8 cellular contexts compared by ENCODE assay signal in the genomic region with DNA sequence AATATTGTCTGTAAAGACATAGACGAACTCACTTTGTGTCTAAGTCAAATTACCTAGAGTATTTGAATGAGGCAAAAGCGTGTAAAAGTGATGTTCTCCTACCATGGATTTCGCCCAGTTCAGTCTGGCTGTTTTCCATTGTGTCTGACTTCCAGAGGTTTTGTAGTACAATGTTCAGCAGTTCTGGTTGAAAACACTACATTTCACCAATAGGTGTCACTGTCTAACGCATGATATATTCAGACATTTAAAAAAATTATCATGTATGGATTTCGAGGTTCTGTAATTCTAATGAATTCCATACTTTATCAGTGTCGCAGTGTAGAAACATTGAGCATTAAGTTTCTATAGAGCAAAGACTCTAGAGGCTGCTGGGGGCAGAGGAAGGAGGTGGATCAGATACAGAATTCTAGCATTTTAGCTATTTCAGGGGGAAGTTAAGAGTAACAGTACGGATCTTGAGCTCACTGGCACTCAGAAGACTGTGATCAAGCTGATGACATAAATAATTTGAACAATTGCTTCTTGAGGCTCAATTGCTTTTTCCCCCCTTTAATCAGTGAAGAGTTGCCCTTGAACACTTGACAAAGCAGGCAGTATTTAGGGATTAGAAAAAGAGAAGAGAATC.
A peak's percentile ranks its signal among the peaks of the same experiment; 100 is the strongest.
DNase-seq lines count a peak whose midpoint lies in the region; ATAC-seq, FAIRE-seq and TF ChIP-seq lines count a peak whose summit lies in the region.

No MANE protein-coding gene starts in this region.

- H3K27ac ChIP-seq in upper lobe of right lung, result no peak overlapping the region
- no peak overlapping the region for H3K27ac ChIP-seq in effector memory CD4-positive, alpha-beta T cell (ENCODE audit: insufficient read depth, low read length, poor library complexity, severe bottlenecking)

- TF ChIP-seq CTCF in HFFc6 (IDR thresholded peaks at IDR 0.05) (peak; percentile 87), bronchial epithelial cell (IDR thresholded peaks at IDR 0.05; ENCODE audit: insufficient read depth, low read length, severe bottlenecking) (peak; percentile 40), upper lobe of right lung (IDR thresholded peaks at IDR 0.05) (peak; percentile 70)

- intact Hi-C loops in upper lobe of right lung (cut with DNase I), result no loop called here

- no peaks in the 10 kb centered on the region for H3K9me3 Mint-ChIP-seq in HFFc6

- H3K9me3 ChIP-seq in upper lobe of right lung, result no peaks in the 10 kb centered on the region
- H3K9me3 ChIP-seq in effector memory CD4-positive, alpha-beta T cell (ENCODE audit: control insufficient read depth, low read length), result no peaks in the 10 kb centered on the region

- H3K27ac Mint-ChIP-seq in HFFc6, result no peak overlapping the region

- H3K4me1 ChIP-seq in upper lobe of right lung, result no peaks in the 10 kb centered on the region
- H3K4me1 ChIP-seq in effector memory CD4-positive, alpha-beta T cell (ENCODE audit: control insufficient read depth, insufficient read depth, low read length, poor library complexity, severe bottlenecking), result no peaks in the 10 kb centered on the region

- H3K4me1 Mint-ChIP-seq in HFFc6 (ENCODE audit: low read depth), result peaks cover 6% of the 10 kb centered on the region

- no peak for FAIRE-seq in bronchial epithelial cell (lab: Jason Lieb, UNC)

- H3K4me3 ChIP-seq in bronchial epithelial cell (ENCODE audit: low read depth, low read length), result no peak overlapping the region
- no peak overlapping the region for H3K4me3 ChIP-seq in upper lobe of right lung
- H3K4me3 ChIP-seq in effector memory CD4-positive, alpha-beta T cell (ENCODE audit: insufficient read depth, low read depth, low read length, poor library complexity, severe bottlenecking), result no peak overlapping the region

- peak; percentile 82 for ATAC-seq in upper lobe of right lung

- H3K27me3 ChIP-seq in bronchial epithelial cell (ENCODE audit: control insufficient read depth, insufficient read depth, low read length) (no peaks in the 10 kb centered on the region), upper lobe of right lung (no peaks in the 10 kb centered on the region)
- H3K27me3 ChIP-seq in effector memory CD4-positive, alpha-beta T cell (replicated peaks; ENCODE audit: control insufficient read depth, insufficient read depth, low read length, poor library complexity, severe bottlenecking), result no peaks in the 10 kb centered on the region

- peaks cover 6% of the 10 kb centered on the region for H3K27me3 Mint-ChIP-seq in HFFc6 (ENCODE audit: insufficient read depth)

- DNase-seq in ELR (ENCODE audit: low read depth) (peak; percentile 64), HFFc6 (peak; percentile 65), NCI-H2227 treated with DMSO at 0.1 percent for 48 hours (lab: John Stamatoyannopoulos, UW) (peak; percentile 71), bronchial epithelial cell (ENCODE audit: low read depth) (peak; percentile 69), kidney glomerular epithelial cell (lab: John Stamatoyannopoulos, UW) (peak; percentile 51), upper lobe of right lung (no peak)
- DNase-seq in effector memory CD4-positive, alpha-beta T cell, result no peak
- DNase-seq in activated CD4-positive, alpha-beta T cell treated with anti-CD3 and anti-CD28 coated beads, Interleukin-2, amount 50 U/mL, for 4 hours, result no peak

- H3K4me3 Mint-ChIP-seq in HFFc6, result no peak overlapping the region

- H3K36me3 Mint-ChIP-seq in HFFc6 (ENCODE audit: low read depth), result no peaks in the 10 kb centered on the region

- H3K36me3 ChIP-seq in bronchial epithelial cell (ENCODE audit: control insufficient read depth, insufficient read depth, low read length) (no peaks in the 10 kb centered on the region), upper lobe of right lung (no peaks in the 10 kb centered on the region)
- no peaks in the 10 kb centered on the region for H3K36me3 ChIP-seq in effector memory CD4-positive, alpha-beta T cell (ENCODE audit: control insufficient read depth, insufficient read depth, low read length)

Comparison
In these comparisons a context has a peak if more than half of its experiments do, and no peak if none do; other contexts are left out.
1. DNase-seq: peak in ELR (single experiment), HFFc6 (single experiment), NCI-H2227 treated with DMSO at 0.1 percent for 48 hours (single experiment), bronchial epithelial cell (single experiment) and kidney glomerular epithelial cell (single experiment); none in upper lobe of right lung (single experiment), effector memory CD4-positive, alpha-beta T cell (0 of 3) and activated CD4-positive, alpha-beta T cell treated with anti-CD3 and anti-CD28 coated beads, Interleukin-2, amount 50 U/mL, for 4 hours (0 of 2).
2. Peak in every context shown above with its lines, with median percentiles within 50 percentile points of each other: CTCF ChIP-seq.